ENCODE assay signal across 1 cellular context in the genomic region with DNA sequence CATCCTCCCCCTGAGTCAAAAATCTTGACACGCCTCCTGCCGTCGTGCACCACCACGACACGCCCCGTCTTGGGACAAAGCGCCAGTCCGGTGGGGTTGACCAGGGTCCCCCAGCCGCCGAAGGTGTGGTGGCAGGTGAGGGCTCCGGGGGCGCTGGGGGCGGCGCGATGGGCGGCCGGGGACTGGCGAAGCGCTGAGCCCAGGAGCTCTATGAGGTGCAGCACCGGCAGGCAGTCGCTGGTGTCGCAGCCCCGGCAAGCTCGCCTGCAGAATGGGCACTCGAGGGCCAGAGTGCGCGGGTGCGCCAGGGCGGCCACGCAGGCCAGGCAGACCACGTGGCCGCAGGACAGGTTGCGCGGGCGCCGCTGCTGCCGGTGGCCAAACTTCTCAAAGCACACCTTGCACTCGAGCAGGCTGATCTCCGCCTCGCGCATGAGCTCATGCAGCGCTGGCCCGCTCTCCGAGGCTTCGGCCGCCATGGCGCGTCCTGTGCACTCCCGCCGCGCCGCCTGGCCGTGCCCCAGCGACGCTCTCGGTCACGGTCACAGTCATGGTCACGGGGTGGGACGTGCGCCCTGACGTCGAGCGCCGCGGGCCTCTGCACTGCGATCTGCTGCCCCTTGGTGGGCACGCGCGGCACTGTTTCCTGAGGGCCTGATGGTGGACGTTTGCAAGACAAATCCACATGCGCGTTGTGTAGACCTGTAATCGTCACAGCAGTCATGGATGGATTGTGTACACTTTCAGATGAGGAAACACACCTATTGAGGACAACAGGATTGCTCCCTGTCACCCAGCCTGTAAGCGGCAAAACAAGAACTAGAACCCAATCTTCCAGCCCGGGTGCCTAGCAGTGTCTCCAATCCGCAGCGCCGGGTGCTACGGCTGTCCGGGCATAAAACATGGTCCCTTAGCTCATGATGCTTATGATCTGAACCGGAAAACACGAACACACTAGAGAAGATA.
TF ChIP-seq lines count a peak whose summit lies in the region.

A gene (minus strand): TSS at position 550 of the 966 bp plus-strand sequence. CDS start 71 bp downstream, at position 479.

TF ChIP-seq in WTC11, 78 proteins besides CTCF, POLR2A, EP300 and RAD21 (continued from another document):
- TF ChIP-seq FOXJ3 (CRISPR knock-in tag; IDR thresholded peaks at IDR 0.05; ENCODE audit: borderline replicate concordance), result no peak
- TF ChIP-seq, protein P1, sequence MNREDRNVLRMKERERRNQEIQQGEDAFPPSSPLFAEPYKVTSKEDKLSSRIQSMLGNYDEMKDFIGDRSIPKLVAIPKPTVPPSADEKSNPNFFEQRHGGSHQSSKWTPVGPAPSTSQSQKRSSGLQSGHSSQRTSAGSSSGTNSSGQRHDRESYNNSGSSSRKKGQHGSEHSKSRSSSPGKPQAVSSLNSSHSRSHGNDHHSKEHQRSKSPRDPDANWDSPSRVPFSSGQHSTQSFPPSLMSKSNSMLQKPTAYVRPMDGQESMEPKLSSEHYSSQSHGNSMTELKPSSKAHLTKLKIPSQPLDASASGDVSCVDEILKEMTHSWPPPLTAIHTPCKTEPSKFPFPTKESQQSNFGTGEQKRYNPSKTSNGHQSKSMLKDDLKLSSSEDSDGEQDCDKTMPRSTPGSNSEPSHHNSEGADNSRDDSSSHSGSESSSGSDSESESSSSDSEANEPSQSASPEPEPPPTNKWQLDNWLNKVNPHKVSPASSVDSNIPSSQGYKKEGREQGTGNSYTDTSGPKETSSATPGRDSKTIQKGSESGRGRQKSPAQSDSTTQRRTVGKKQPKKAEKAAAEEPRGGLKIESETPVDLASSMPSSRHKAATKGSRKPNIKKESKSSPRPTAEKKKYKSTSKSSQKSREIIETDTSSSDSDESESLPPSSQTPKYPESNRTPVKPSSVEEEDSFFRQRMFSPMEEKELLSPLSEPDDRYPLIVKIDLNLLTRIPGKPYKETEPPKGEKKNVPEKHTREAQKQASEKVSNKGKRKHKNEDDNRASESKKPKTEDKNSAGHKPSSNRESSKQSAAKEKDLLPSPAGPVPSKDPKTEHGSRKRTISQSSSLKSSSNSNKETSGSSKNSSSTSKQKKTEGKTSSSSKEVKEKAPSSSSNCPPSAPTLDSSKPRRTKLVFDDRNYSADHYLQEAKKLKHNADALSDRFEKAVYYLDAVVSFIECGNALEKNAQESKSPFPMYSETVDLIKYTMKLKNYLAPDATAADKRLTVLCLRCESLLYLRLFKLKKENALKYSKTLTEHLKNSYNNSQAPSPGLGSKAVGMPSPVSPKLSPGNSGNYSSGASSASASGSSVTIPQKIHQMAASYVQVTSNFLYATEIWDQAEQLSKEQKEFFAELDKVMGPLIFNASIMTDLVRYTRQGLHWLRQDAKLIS (CRISPR knock-in tag; IDR thresholded peaks at IDR 0.05; ENCODE audit: borderline replicate concordance), result peak; percentile 98; the same call in 1 of the 2 replicates
- TF ChIP-seq, protein P2, sequence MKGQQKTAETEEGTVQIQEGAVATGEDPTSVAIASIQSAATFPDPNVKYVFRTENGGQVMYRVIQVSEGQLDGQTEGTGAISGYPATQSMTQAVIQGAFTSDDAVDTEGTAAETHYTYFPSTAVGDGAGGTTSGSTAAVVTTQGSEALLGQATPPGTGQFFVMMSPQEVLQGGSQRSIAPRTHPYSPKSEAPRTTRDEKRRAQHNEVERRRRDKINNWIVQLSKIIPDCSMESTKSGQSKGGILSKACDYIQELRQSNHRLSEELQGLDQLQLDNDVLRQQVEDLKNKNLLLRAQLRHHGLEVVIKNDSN (CRISPR knock-in tag; IDR thresholded peaks at IDR 0.05), result peak; percentile 95
- TF ChIP-seq ZNF317 (CRISPR knock-in tag; IDR thresholded peaks at IDR 0.05; ENCODE audit: borderline replicate concordance, low read depth), result peak; percentile 59; the same call in 1 of the 2 replicates
- peak; percentile 98 for TF ChIP-seq TP53 (CRISPR knock-in tag; IDR thresholded peaks at IDR 0.05)
- TF ChIP-seq, protein P3, sequence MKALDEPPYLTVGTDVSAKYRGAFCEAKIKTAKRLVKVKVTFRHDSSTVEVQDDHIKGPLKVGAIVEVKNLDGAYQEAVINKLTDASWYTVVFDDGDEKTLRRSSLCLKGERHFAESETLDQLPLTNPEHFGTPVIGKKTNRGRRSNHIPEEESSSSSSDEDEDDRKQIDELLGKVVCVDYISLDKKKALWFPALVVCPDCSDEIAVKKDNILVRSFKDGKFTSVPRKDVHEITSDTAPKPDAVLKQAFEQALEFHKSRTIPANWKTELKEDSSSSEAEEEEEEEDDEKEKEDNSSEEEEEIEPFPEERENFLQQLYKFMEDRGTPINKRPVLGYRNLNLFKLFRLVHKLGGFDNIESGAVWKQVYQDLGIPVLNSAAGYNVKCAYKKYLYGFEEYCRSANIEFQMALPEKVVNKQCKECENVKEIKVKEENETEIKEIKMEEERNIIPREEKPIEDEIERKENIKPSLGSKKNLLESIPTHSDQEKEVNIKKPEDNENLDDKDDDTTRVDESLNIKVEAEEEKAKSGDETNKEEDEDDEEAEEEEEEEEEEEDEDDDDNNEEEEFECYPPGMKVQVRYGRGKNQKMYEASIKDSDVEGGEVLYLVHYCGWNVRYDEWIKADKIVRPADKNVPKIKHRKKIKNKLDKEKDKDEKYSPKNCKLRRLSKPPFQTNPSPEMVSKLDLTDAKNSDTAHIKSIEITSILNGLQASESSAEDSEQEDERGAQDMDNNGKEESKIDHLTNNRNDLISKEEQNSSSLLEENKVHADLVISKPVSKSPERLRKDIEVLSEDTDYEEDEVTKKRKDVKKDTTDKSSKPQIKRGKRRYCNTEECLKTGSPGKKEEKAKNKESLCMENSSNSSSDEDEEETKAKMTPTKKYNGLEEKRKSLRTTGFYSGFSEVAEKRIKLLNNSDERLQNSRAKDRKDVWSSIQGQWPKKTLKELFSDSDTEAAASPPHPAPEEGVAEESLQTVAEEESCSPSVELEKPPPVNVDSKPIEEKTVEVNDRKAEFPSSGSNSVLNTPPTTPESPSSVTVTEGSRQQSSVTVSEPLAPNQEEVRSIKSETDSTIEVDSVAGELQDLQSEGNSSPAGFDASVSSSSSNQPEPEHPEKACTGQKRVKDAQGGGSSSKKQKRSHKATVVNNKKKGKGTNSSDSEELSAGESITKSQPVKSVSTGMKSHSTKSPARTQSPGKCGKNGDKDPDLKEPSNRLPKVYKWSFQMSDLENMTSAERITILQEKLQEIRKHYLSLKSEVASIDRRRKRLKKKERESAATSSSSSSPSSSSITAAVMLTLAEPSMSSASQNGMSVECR (CRISPR knock-in tag; IDR thresholded peaks at IDR 0.05; ENCODE audit: borderline replicate concordance), result peak; percentile 97
- TF ChIP-seq ATF1 (CRISPR knock-in tag; IDR thresholded peaks at IDR 0.05), result peak; percentile 97
- TF ChIP-seq IRF2 (CRISPR knock-in tag; IDR thresholded peaks at IDR 0.05; ENCODE audit: borderline replicate concordance, low read depth), result peak; percentile 87
